ENCODE assay signal across 30 cellular contexts in the genomic region with DNA sequence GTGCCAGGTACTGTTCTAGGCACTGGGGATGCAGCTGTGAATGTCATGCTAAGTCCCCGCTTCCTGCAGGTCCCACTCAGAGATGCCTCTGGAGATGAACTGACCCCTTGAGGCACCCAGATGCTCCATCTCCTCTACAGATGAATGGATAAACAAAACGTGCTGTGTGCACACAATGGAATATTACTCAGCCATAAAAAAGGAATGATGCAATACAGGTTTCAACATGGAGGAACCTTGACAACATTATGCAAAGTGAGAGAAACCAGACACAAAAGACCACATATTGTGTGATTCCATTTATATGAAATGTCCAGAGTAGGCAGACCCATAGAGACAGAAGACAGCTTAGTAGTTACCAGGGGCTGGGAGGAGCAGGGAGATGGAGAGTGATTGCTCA.
"Had no signal": no experiment of that assay in that cellular context is flagged by ENCODE, and none has a peak within 500 bp of the region (broad histone marks: within the 10 kb centered on the region; RNA-seq: fewer than 3 reads in every experiment).

No MANE protein-coding gene starts in this region.

- H3K9me3 ChIP-seq: esophagus muscularis mucosa, gastrocnemius medialis had no signal

- ATAC-seq: activated CD4-positive, alpha-beta T cell treated with anti-CD3 and anti-CD28 coated beads for 36 hours; activated CD8-positive, alpha-beta memory T cell treated with anti-CD3 and anti-CD28 coated beads, Interleukin-2, amount 10 ng/mL, durations not matched to agents 7 days and 5 days; activated CD8-positive, alpha-beta T cell treated with anti-CD3 and anti-CD28 coated beads, Interleukin-2, amount 10 ng/mL, durations not matched to agents 7 days and 5 days; foreskin keratinocyte; gastrocnemius medialis had no signal

- H3K4me3 ChIP-seq: coronary artery, dorsolateral prefrontal cortex, esophagus muscularis mucosa, gastrocnemius medialis had no signal

- H3K27me3 Mint-ChIP-seq: activated CD4-positive, alpha-beta T cell treated with anti-CD3 and anti-CD28 coated beads, Interleukin-2, amount 10 ng/mL, durations not matched to agents 24 days and 14 days; activated CD8-positive, alpha-beta memory T cell treated with anti-CD3 and anti-CD28 coated beads, Interleukin-2, amount 10 ng/mL, durations not matched to agents 7 days and 5 days; dendritic cell treated with granulocyte-macrophage colony-stimulating factor and Interleukin-4, amounts not matched to agents 40 ng/mL and 50 ng/mL, for 4 days had no signal

- H3K4me1 Mint-ChIP-seq: activated CD4-positive, alpha-beta T cell treated with anti-CD3 and anti-CD28 coated beads for 36 hours; activated CD4-positive, alpha-beta T cell treated with anti-CD3 and anti-CD28 coated beads, Interleukin-2, amount 10 ng/mL, durations not matched to agents 24 days and 14 days; activated CD8-positive, alpha-beta memory T cell treated with anti-CD3 and anti-CD28 coated beads, Interleukin-2, amount 10 ng/mL, durations not matched to agents 7 days and 5 days; central memory CD8-positive, alpha-beta T cell had no signal

- H3K9me3 Mint-ChIP-seq: activated CD4-positive, alpha-beta memory T cell treated with anti-CD3 and anti-CD28 coated beads for 36 hours; activated CD4-positive, alpha-beta T cell treated with anti-CD3 and anti-CD28 coated beads, Interleukin-2, amount 10 ng/mL, durations not matched to agents 24 days and 14 days; activated T-helper 1 cell treated with anti-CD3 and anti-CD28 coated beads, Interleukin-12 subunit alpha, Interleukin-12 subunit beta, Interleukin-2, Interleukin-4 antibody, amounts not matched to agents 30 ng/mL and 10 ng/mL and 1 ng/mL, durations not matched to agents 14 hours and 24 hours and 36 hours; activated T-helper 2 cell treated with anti-CD3 and anti-CD28 coated beads, Interferon-gamma antibody, Interleukin-2, Interleukin-4, amounts not matched to agents 10 μg/mL and 5 μg/mL and 100 μg/mL, durations not matched to agents 14 hours and 24 hours and 36 hours; central memory CD8-positive, alpha-beta T cell had no signal

- H3K4me1 ChIP-seq: esophagus muscularis mucosa, foreskin keratinocyte, gastrocnemius medialis had no signal

- H3K27ac ChIP-seq: brain microvascular endothelial cell, coronary artery, dorsolateral prefrontal cortex, esophagus muscularis mucosa, foreskin keratinocyte, gastrocnemius medialis had no signal

- H3K27ac Mint-ChIP-seq: activated CD4-positive, alpha-beta memory T cell treated with anti-CD3 and anti-CD28 coated beads for 36 hours; activated CD4-positive, alpha-beta T cell treated with anti-CD3 and anti-CD28 coated beads for 36 hours; activated CD4-positive, alpha-beta T cell treated with anti-CD3 and anti-CD28 coated beads, Interleukin-2, amount 10 ng/mL, durations not matched to agents 24 days and 14 days; activated CD8-positive, alpha-beta memory T cell treated with anti-CD3 and anti-CD28 coated beads, Interleukin-2, amount 10 ng/mL, durations not matched to agents 7 days and 5 days; activated CD8-positive, alpha-beta T cell treated with anti-CD3 and anti-CD28 coated beads, Interleukin-2, amount 10 ng/mL, durations not matched to agents 7 days and 5 days; activated naive CD8-positive, alpha-beta T cell; activated T-helper 1 cell treated with anti-CD3 and anti-CD28 coated beads, Interleukin-12 subunit alpha, Interleukin-12 subunit beta, Interleukin-2, Interleukin-4 antibody, amounts not matched to agents 30 ng/mL and 10 ng/mL and 1 ng/mL, durations not matched to agents 14 hours and 24 hours and 36 hours; activated T-helper 2 cell treated with anti-CD3 and anti-CD28 coated beads, Interferon-gamma antibody, Interleukin-2, Interleukin-4, amounts not matched to agents 10 μg/mL and 5 μg/mL and 100 μg/mL, durations not matched to agents 14 hours and 24 hours and 36 hours; dendritic cell treated with granulocyte-macrophage colony-stimulating factor and Interleukin-4, amounts not matched to agents 40 ng/mL and 50 ng/mL, for 4 days had no signal

- DNase-seq: activated CD4-positive, alpha-beta memory T cell treated with anti-CD3 and anti-CD28 coated beads for 36 hours; activated CD4-positive, alpha-beta T cell treated with anti-CD3 and anti-CD28 coated beads for 36 hours; activated CD4-positive, alpha-beta T cell treated with anti-CD3 and anti-CD28 coated beads, Interleukin-2, amount 10 ng/mL, durations not matched to agents 24 days and 14 days; activated CD4-positive, CD25-positive, alpha-beta regulatory T cell; activated CD4-positive, CD25-positive, alpha-beta regulatory T cell treated with anti-CD3 and anti-CD28 coated beads, Interleukin-2, amount 50 U/mL, for 72 hours; activated CD8-positive, alpha-beta memory T cell treated with anti-CD3 and anti-CD28 coated beads, Interleukin-2, amount 10 ng/mL, durations not matched to agents 7 days and 5 days; activated CD8-positive, alpha-beta memory T cell treated with anti-CD3 and anti-CD28 coated beads, Interleukin-2, amount 50 U/mL, for 4 hours; activated CD8-positive, alpha-beta T cell treated with anti-CD3 and anti-CD28 coated beads, Interleukin-2, amount 10 ng/mL, durations not matched to agents 7 days and 5 days; activated gamma-delta T cell treated with Interleukin-2 at 50 U/mL for 16 hours; activated naive CD4-positive, alpha-beta T cell treated with anti-CD3 and anti-CD28 coated beads, Interleukin-2, amount 50 U/mL, for 16 hours; activated naive CD4-positive, alpha-beta T cell treated with Interleukin-2 at 50 U/mL for 16 hours; activated T-cell treated with anti-CD3 and anti-CD28 coated beads, Interleukin-2, amount 50 U/mL, for 1 hour; activated T-cell treated with anti-CD3 and anti-CD28 coated beads, Interleukin-2, amount 50 U/mL, for 48 hours; amniotic stem cell; anterior cingulate cortex; brain microvascular endothelial cell; dorsolateral prefrontal cortex; effector memory CD4-positive, alpha-beta T cell; erythroblast; foreskin keratinocyte; gastrocnemius medialis; glutamatergic neuron; T-helper 2 cell had no signal

- H3K36me3 ChIP-seq: brain microvascular endothelial cell, esophagus muscularis mucosa, gastrocnemius medialis had no signal

- H3K36me3 Mint-ChIP-seq: activated CD4-positive, alpha-beta memory T cell treated with anti-CD3 and anti-CD28 coated beads for 36 hours; activated CD8-positive, alpha-beta memory T cell treated with anti-CD3 and anti-CD28 coated beads, Interleukin-2, amount 10 ng/mL, durations not matched to agents 7 days and 5 days; activated naive CD8-positive, alpha-beta T cell had no signal

- H3K4me3 Mint-ChIP-seq: activated CD4-positive, alpha-beta memory T cell treated with anti-CD3 and anti-CD28 coated beads for 36 hours; activated CD4-positive, alpha-beta T cell treated with anti-CD3 and anti-CD28 coated beads for 36 hours; activated CD4-positive, alpha-beta T cell treated with anti-CD3 and anti-CD28 coated beads, Interleukin-2, amount 10 ng/mL, durations not matched to agents 24 days and 14 days; activated CD8-positive, alpha-beta memory T cell treated with anti-CD3 and anti-CD28 coated beads, Interleukin-2, amount 10 ng/mL, durations not matched to agents 7 days and 5 days; activated CD8-positive, alpha-beta T cell treated with anti-CD3 and anti-CD28 coated beads, Interleukin-2, amount 10 ng/mL, durations not matched to agents 7 days and 5 days; activated naive CD8-positive, alpha-beta T cell; activated T-helper 1 cell treated with anti-CD3 and anti-CD28 coated beads, Interleukin-12 subunit alpha, Interleukin-12 subunit beta, Interleukin-2, Interleukin-4 antibody, amounts not matched to agents 30 ng/mL and 10 ng/mL and 1 ng/mL, durations not matched to agents 14 hours and 24 hours and 36 hours; central memory CD8-positive, alpha-beta T cell; dendritic cell treated with granulocyte-macrophage colony-stimulating factor and Interleukin-4, amounts not matched to agents 40 ng/mL and 50 ng/mL, for 4 days had no signal

- H3K27me3 ChIP-seq: foreskin keratinocyte, gastrocnemius medialis had no signal
